In the genomic region with DNA sequence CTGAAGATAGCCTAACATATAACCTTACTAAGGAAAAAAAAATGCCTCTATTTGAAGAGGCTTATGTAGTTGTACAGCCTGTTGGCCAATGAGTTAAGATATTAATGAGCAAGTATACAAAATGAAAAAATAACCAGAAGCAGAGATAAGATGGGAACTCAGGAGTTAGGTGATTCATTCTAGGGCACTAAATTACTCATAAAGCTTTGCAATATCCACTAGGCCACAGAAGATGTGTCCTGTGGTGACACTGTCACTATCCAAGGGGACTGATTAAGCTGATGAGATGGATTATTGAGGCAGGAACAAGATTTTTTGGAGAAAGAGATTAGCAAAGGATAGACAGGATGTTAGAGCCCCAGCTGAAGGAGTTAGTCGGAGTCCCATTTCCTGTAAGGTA, we compare ENCODE assay signal across 15 cellular contexts.
DNase-seq lines count a peak whose midpoint lies in the region; ATAC-seq lines count a peak whose summit lies in the region.
"Had no signal": no experiment of that assay in that cellular context is flagged by ENCODE, and none has a peak within 500 bp of the region (broad histone marks: within the 10 kb centered on the region; RNA-seq: fewer than 3 reads in every experiment).

No MANE protein-coding gene starts in this region.

- H3K9me3 Mint-ChIP-seq in activated naive CD4-positive, alpha-beta T cell treated with anti-CD3 and anti-CD28 coated beads, Interleukin-2, amount 50 U/mL, for 72 hours, result peaks cover 2 to 5% of the 10 kb centered on the region in 2 donors
- H3K9me3 Mint-ChIP-seq: CD4-positive, alpha-beta memory T cell; GM23338 had no signal

- peak; percentile 24 to 44 for ATAC-seq in activated naive CD4-positive, alpha-beta T cell treated with anti-CD3 and anti-CD28 coated beads, Interleukin-2, amount 50 U/mL, for 72 hours
- ATAC-seq in GM18502 (IDR thresholded peaks at IDR 0.05; ENCODE audit: poor library complexity, unreplicated experiment) (no peak), HG02571 (IDR thresholded peaks at IDR 0.05; ENCODE audit: unreplicated experiment) (no peak), HG02840 (IDR thresholded peaks at IDR 0.05; ENCODE audit: low FRiP score, unreplicated experiment) (no peak)
- ATAC-seq: A549, GM12878, GM23338 had no signal

- no peak for DNase-seq in activated naive CD4-positive, alpha-beta T cell treated with anti-CD3 and anti-CD28 coated beads, Interleukin-2, amount 50 U/mL, for 72 hours (ENCODE audit: low spot score in 2 of 2)
- DNase-seq in activated naive CD4-positive, alpha-beta T cell (lab: John Stamatoyannopoulos, UW), result no peak
- DNase-seq in NCI-H226 (peak; percentile 13), amniotic epithelial cell (ENCODE audit: low read depth) (peak; percentile 17)
- DNase-seq: AML-193; Calu3; CD4-positive, alpha-beta memory T cell; DMS79 treated with DMSO at 0.1 percent for 48 hours; HCEC 1CT had no signal

- H3K36me3 Mint-ChIP-seq in activated naive CD4-positive, alpha-beta T cell treated with anti-CD3 and anti-CD28 coated beads, Interleukin-2, amount 50 U/mL, for 72 hours, result peaks cover 0 to 1% of the 10 kb centered on the region in 2 donors
- H3K36me3 Mint-ChIP-seq: CD4-positive, alpha-beta memory T cell had no signal

- H3K27ac Mint-ChIP-seq in activated naive CD4-positive, alpha-beta T cell treated with anti-CD3 and anti-CD28 coated beads, Interleukin-2, amount 50 U/mL, for 72 hours, result no peak overlapping the region
- H3K27ac Mint-ChIP-seq: GM23338 had no signal

Comparison
In these comparisons a context has a peak if more than half of its experiments do, and no peak if none do; other contexts are left out.
1. ATAC-seq: peak in activated naive CD4-positive, alpha-beta T cell treated with anti-CD3 and anti-CD28 coated beads, Interleukin-2, amount 50 U/mL, for 72 hours (2 of 2); none in GM18502 (single experiment), HG02571 (single experiment) and HG02840 (single experiment).
2. DNase-seq: peak in NCI-H226 (single experiment) and amniotic epithelial cell (single experiment); none in activated naive CD4-positive, alpha-beta T cell treated with anti-CD3 and anti-CD28 coated beads, Interleukin-2, amount 50 U/mL, for 72 hours (0 of 2) and activated naive CD4-positive, alpha-beta T cell (0 of 4).